1 cellular context compared by ENCODE assay signal in genomic region chr6:82030301-82030700, GRCh38.
TF ChIP-seq lines count a peak whose summit lies in the region.

No MANE protein-coding gene starts in this region.

TF ChIP-seq in GM23338, 12 proteins besides CTCF, POLR2A, EP300 and RAD21:
- TF ChIP-seq CREB1 (CRISPR knock-in tag; IDR thresholded peaks at IDR 0.05; ENCODE audit: low read depth) = no peak
- no peak for TF ChIP-seq ZNF462 (CRISPR knock-in tag; IDR thresholded peaks at IDR 0.05)
- TF ChIP-seq STAT1 (IDR thresholded peaks at IDR 0.05; ENCODE audit: unreplicated experiment) = no peak
- TF ChIP-seq EZH2phosphoT487 (IDR thresholded peaks at IDR 0.05; ENCODE audit: unreplicated experiment) = no peak
- TF ChIP-seq POLR2AphosphoS5 (IDR thresholded peaks at IDR 0.05; ENCODE audit: low read depth) = no peak
- TF ChIP-seq ZNF331 (CRISPR knock-in tag; IDR thresholded peaks at IDR 0.05; ENCODE audit: low read depth) = no peak
- no peak for TF ChIP-seq REST (IDR thresholded peaks at IDR 0.05; ENCODE audit: unreplicated experiment)
- TF ChIP-seq EZH2 (IDR thresholded peaks at IDR 0.05; ENCODE audit: low read depth, unreplicated experiment) = no peak
- TF ChIP-seq ZNF114 (CRISPR knock-in tag; IDR thresholded peaks at IDR 0.05) = no peak
- no peak for TF ChIP-seq ETS1 (IDR thresholded peaks at IDR 0.05)
- TF ChIP-seq NANOG (IDR thresholded peaks at IDR 0.05; ENCODE audit: borderline replicate concordance) = no peak
- TF ChIP-seq JUNB (IDR thresholded peaks at IDR 0.05; ENCODE audit: unreplicated experiment) = no peak
